8 cellular contexts compared by ENCODE assay signal in genomic region chr20:50957798-50958732, GRCh38. TPM values are rescaled to one million over a fixed set of nuclear protein-coding genes. Genes with fewer than 3 reads are reported as not detected.
A peak's percentile ranks its signal among the peaks of the same experiment; 100 is the strongest.
DNase-seq lines count a peak whose midpoint lies in the region; ATAC-seq and TF ChIP-seq lines count a peak whose summit lies in the region.

DPM1 (minus strand) TSS chr20:50958532; CDS start chr20:50958523, 9 bp downstream.

- H3K27me3 ChIP-seq in colonic mucosa: no peaks in the 10 kb centered on the region

- H3K27ac ChIP-seq in colonic mucosa: peak within 1 kb of the TSS; percentile 63

- no peaks in the 10 kb centered on the region for H3K9me3 ChIP-seq in colonic mucosa

- intact Hi-C loops in colonic mucosa (cut with DNase I): no loop called here
- intact Hi-C loops in left colon (cut with DNase I, micrococcal nuclease): no loop called here

- peak within 1 kb of the TSS; percentile 88 to 94 for H3K9ac ChIP-seq in colonic mucosa (ENCODE audit: low read depth in 2 of 2, low read length in 2 of 2)

- peaks cover 15% of the 10 kb centered on the region for H3K4me1 ChIP-seq in colonic mucosa

- TF ChIP-seq CTCF in colonic mucosa (IDR thresholded peaks at IDR 0.05): no peak

- ATAC-seq in GM19043 (IDR thresholded peaks at IDR 0.05; ENCODE audit: low read depth, unreplicated experiment) (peak; percentile 76), HG03354 (IDR thresholded peaks at IDR 0.05; ENCODE audit: poor library complexity, severe bottlenecking, unreplicated experiment) (peak; percentile 81), left colon (peak; percentile 84)

- DNase-seq in AG20443 (ENCODE audit: low spot score): peak; percentile 92
- peak; percentile 94 for DNase-seq in NCI-H510A treated with DMSO at 0.1 percent for 48 hours (lab: John Stamatoyannopoulos, UW)
- peak; percentile 88 for DNase-seq in activated CD4-positive, alpha-beta T cell treated with anti-CD3 and anti-CD28 coated beads for 4 hours
- peak; percentile 91 for DNase-seq in colonic mucosa
- DNase-seq in left colon: peak; percentile 86 to 91
- DNase-seq in stimulated activated CD4-positive, alpha-beta T cell treated with anti-CD3 and anti-CD28 coated beads, Interleukin-1b, Interleukin-23, amount 100 ng/mL, for 48 hours: peak; percentile 86

- H3K4me3 ChIP-seq in colonic mucosa: peak within 1 kb of the TSS; percentile 97

- H3K36me3 ChIP-seq in colonic mucosa: peaks cover 8% of the 10 kb centered on the region

RNA-seq across cellular contexts. Expression of gene DPM1, which starts in this region (rescaled TPM):
- total RNA-seq in colonic mucosa (10 to 100 TPM; 37.0 to 43.9 TPM), left colon (10 to 100 TPM; 33.1 to 34.1 TPM)

Comparison
In these comparisons a context has a peak if more than half of its experiments do, and no peak if none do; other contexts are left out.
1. Peak in every context shown above with its lines: DNase-seq, ATAC-seq, H3K4me3 ChIP-seq and H3K27ac ChIP-seq.